ENCODE assay signal across 8 cellular contexts in genomic region chr10:12350167-12350872, GRCh38. TPM values are rescaled to one million over a fixed set of nuclear protein-coding genes. Genes with fewer than 3 reads are reported as not detected.
A peak's percentile ranks its signal among the peaks of the same experiment; 100 is the strongest.
DNase-seq lines count a peak whose midpoint lies in the region; TF ChIP-seq lines count a peak whose summit lies in the region.

No MANE protein-coding gene starts in this region.

- intact Hi-C loops in spleen (cut with DNase I; ENCODE audit: low total_unique reads), result no loop called here

- H3K9me3 ChIP-seq in HUES64 (ENCODE audit: insufficient read depth, low read depth, low read length) (no peaks in the 10 kb centered on the region), spleen (no peaks in the 10 kb centered on the region)

- peak overlapping the region; percentile 74 for H3K4me3 ChIP-seq in HUES64 (ENCODE audit: low read length)
- peak overlapping the region; percentile 59 to 62 for H3K4me3 ChIP-seq in cardiac fibroblast (replicated peaks in 1 of 2; ENCODE audit: low read depth in 2 of 2, low read length in 2 of 2)
- H3K4me3 ChIP-seq in spleen, result peak overlapping the region; percentile 81 to 98 (median 89)

- no peak overlapping the region for H3K27ac ChIP-seq in HUES64 (ENCODE audit: low read depth, low read length)
- H3K27ac ChIP-seq in VCaP, result peak overlapping the region; percentile 80
- H3K27ac ChIP-seq in spleen, result peak overlapping the region; percentile 75 to 97 (median 90)

- H3K36me3 ChIP-seq in HUES64 (ENCODE audit: insufficient read depth, low read length) (no peaks in the 10 kb centered on the region), spleen (no peaks in the 10 kb centered on the region)

- peak overlapping the region; percentile 53 for H3K9ac ChIP-seq in HUES64 (ENCODE audit: low read depth, low read length)

- WGBS in HUES64, result under 1% methylated on average over 45 of the region's 47 CpGs
- 0% methylated on average over 25 to 47 of the region's 47 CpGs for WGBS in spleen, 5 donors

- DNase-seq in NCI-H2171 treated with DMSO at 0.1 percent for 48 hours (lab: John Stamatoyannopoulos, UW) (peak; percentile 56), NCI-H2171 (lab: John Stamatoyannopoulos, UW) (no peak), cardiac fibroblast (ENCODE audit: low read depth in 2 of 2) (peak; percentile 23 to 39), islet precursor cell (peak; percentile 63), spleen (peak; percentile 89), NCI-H1694 (lab: John Stamatoyannopoulos, UW) (no peak)

- TF ChIP-seq POLR2A in spleen (IDR thresholded peaks at IDR 0.05), result peak in 1 of 3 donors; percentile 23

- H3K4me1 ChIP-seq in HUES64 (ENCODE audit: insufficient read depth, low read length) (peaks cover 13% of the 10 kb centered on the region), spleen (peaks cover 9 to 71% (median 39%) of the 10 kb centered on the region in 6 donors)

- TF ChIP-seq CTCF in VCaP (conservative IDR thresholded peaks at IDR 0.05), result 0 out of 2 replicates have a peak, but pooled peaks have one; percentile 10
- no peak for TF ChIP-seq CTCF in cardiac fibroblast (IDR thresholded peaks at IDR 0.05; ENCODE audit: low read depth, low read length)
- TF ChIP-seq CTCF in spleen (IDR thresholded peaks at IDR 0.05 in 8 of 11, conservative IDR thresholded peaks at IDR 0.05 in 3 of 11), result peak in 6 of 11 experiments; percentile 9 to 51 (median 36)

- peaks cover 42% of the 10 kb centered on the region for H3K27me3 ChIP-seq in HUES64 (ENCODE audit: insufficient read depth, low read length)
- peaks cover 0 to 9% (median 0%) of the 10 kb centered on the region in 7 donors for H3K27me3 ChIP-seq in spleen (replicated peaks in 1 of 7)

RNA-seq across cellular contexts. Expression of gene CAMK1D, which starts 1.0 kb away (rescaled TPM):
- polyA plus RNA-seq in HUES64 (2013, experiment 1 of 2), result 4.1 TPM
- 4.8 TPM for polyA plus RNA-seq in HUES64 (2013, experiment 2 of 2)
- 10 to 100 TPM; 18.9 to 34.5 (median 28.3) TPM for total RNA-seq in spleen
- 1 to 10 TPM; 6.8 to 8.9 (median 7.4) TPM for polyA plus RNA-seq in spleen

Comparison
In these comparisons a context has a peak if more than half of its experiments do, and no peak if none do; other contexts are left out.
1. DNase-seq: peak in NCI-H2171 treated with DMSO at 0.1 percent for 48 hours (single experiment), cardiac fibroblast (2 of 2), islet precursor cell (single experiment) and spleen (single experiment); none in NCI-H2171 (single experiment) and NCI-H1694 (single experiment).
2. Peak in every context shown above with its lines, with median percentiles within 50 percentile points of each other: H3K4me3 ChIP-seq.